Comparison of ENCODE assay signal across 1 cellular context in genomic region chr4:111991797-111992196, GRCh38.
TF ChIP-seq lines count a peak whose summit lies in the region.

No MANE protein-coding gene starts in this region.

TF ChIP-seq in K562, 482 proteins besides CTCF, POLR2A, EP300 and RAD21 (continued from another document):
- TF ChIP-seq ZBTB40 (IDR thresholded peaks at IDR 0.05) (peak; percentile 80), ZBTB40 (CRISPR knock-in tag; IDR thresholded peaks at IDR 0.05) (no peak), CEBPG (CRISPR knock-in tag; IDR thresholded peaks at IDR 0.05) (no peak), CEBPG (tag; conservative IDR thresholded peaks at IDR 0.05 in 1 of 2, IDR thresholded peaks at IDR 0.05 in 1 of 2) (0 out of 4 replicates have a peak, but pooled peaks of 1 of the 2 experiments have one; percentile 13), TEAD4 (IDR thresholded peaks at IDR 0.05; ENCODE audit: low read length) (no peak), TEAD4 (CRISPR knock-in tag; IDR thresholded peaks at IDR 0.05; ENCODE audit: borderline replicate concordance) (no peak)
